9 cellular contexts compared by ENCODE assay signal in genomic region chr14:32934891-32935633, GRCh38. TPM values are rescaled to one million over a fixed set of nuclear protein-coding genes. Genes with fewer than 3 reads are reported as not detected.
DNase-seq lines count a peak whose midpoint lies in the region; ATAC-seq and TF ChIP-seq lines count a peak whose summit lies in the region.
"Had no signal": no experiment of that assay in that cellular context is flagged by ENCODE, and none has a peak within 500 bp of the region (broad histone marks: within the 10 kb centered on the region; RNA-seq: fewer than 3 reads in every experiment).

No MANE protein-coding gene starts in this region.

- no TSS peak for BruUV-seq in mammary epithelial cell (replicated peaks; lab: Mats Ljungman, UMichigan)

- WGBS in mammary epithelial cell (ENCODE audit: low coverage, missing lambda C conversion rate) = 19% methylated on average over 15 of the region's 39 CpGs

- CTCF ChIA-PET in mammary epithelial cell (lab: Charles Lee; ENCODE audit: low non-redundant PET) = no interaction called here

- H3K36me3 ChIP-seq in right atrium auricular region = no peaks in the 10 kb centered on the region
- H3K36me3 ChIP-seq in mammary epithelial cell (ENCODE audit: insufficient read depth, low read length) = no peaks in the 10 kb centered on the region

- H3K27me3 ChIP-seq in right atrium auricular region = peaks cover 0 to 16% of the 10 kb centered on the region in 2 donors
- H3K27me3 ChIP-seq in mammary epithelial cell (ENCODE audit: insufficient read depth, low read length) = peaks cover 43% of the 10 kb centered on the region

- peak overlapping the region; percentile 32 for H2AFZ ChIP-seq in mammary epithelial cell (ENCODE audit: low read depth, low read length)

- peak overlapping the region; percentile 14 to 54 for H3K4me3 ChIP-seq in right atrium auricular region
- H3K4me3 ChIP-seq in mammary epithelial cell (replicated peaks in 1 of 3; ENCODE audit: insufficient read depth in 1 of 3, low read depth in 2 of 3, low read length in 3 of 3) = no peak overlapping the region

- peak overlapping the region; percentile 62 for H3K4me2 ChIP-seq in mammary epithelial cell (ENCODE audit: insufficient read depth, low read depth, low read length)

- no peaks in the 10 kb centered on the region for H3K79me2 ChIP-seq in mammary epithelial cell (ENCODE audit: insufficient read depth, low read length)

- H3K9ac ChIP-seq in mammary epithelial cell (ENCODE audit: insufficient read depth, low read length) = no peak overlapping the region

- intact Hi-C loops in cardiac septum (cut with DNase I) (loop anchor here (10.0 kb wide), 1 partner anchor 230 kb away; no protein-coding TSS in a partner anchor), mammary epithelial cell (cut with micrococcal nuclease) (loop anchor here (10.0 kb wide), 2 partner anchors 230 to 340 kb away; no protein-coding TSS in a partner anchor)

- H3K4me1 ChIP-seq in right atrium auricular region (peaks cover 0 to 35% of the 10 kb centered on the region in 2 donors), mammary epithelial cell (ENCODE audit: insufficient read depth, low read length) (peaks cover 11% of the 10 kb centered on the region)

- no peaks in the 10 kb centered on the region for H4K20me1 ChIP-seq in mammary epithelial cell (ENCODE audit: insufficient read depth, low read length)

- ATAC-seq in GM18868 (IDR thresholded peaks at IDR 0.05; ENCODE audit: unreplicated experiment) = no peak
- ATAC-seq in HG02763 (IDR thresholded peaks at IDR 0.05; ENCODE audit: unreplicated experiment) = no peak
- no peak for ATAC-seq in activated CD4-positive, CD25-positive, alpha-beta regulatory T cell treated with anti-CD3 and anti-CD28 coated beads, Interleukin-2, amount 50 U/mL, for 24 hours

- H3K9me3 ChIP-seq in right atrium auricular region = no peaks in the 10 kb centered on the region
- no peaks in the 10 kb centered on the region for H3K9me3 ChIP-seq in mammary epithelial cell (replicated peaks; ENCODE audit: insufficient read depth, low read length)

- no peak for DNase-seq in right atrium auricular region (ENCODE audit: low spot score)
- no peak for DNase-seq in cardiac septum (ENCODE audit: low spot score)
- DNase-seq in mammary epithelial cell = no peak
- peak; percentile 44 for DNase-seq in midbrain (lab: John Stamatoyannopoulos, UW)
- no peak for DNase-seq in G401 (ENCODE audit: low spot score)
- DNase-seq: stimulated activated CD4-positive, alpha-beta T cell treated with anti-CD3 and anti-CD28 coated beads, Interleukin-2, amount 100 ng/mL, for 48 hours had no signal

- no peak overlapping the region for H3K27ac ChIP-seq in right atrium auricular region
- no peak overlapping the region for H3K27ac ChIP-seq in mammary epithelial cell (ENCODE audit: insufficient read depth, low read depth, low read length)

- TF ChIP-seq CTCF in right atrium auricular region (IDR thresholded peaks at IDR 0.05) = no peak
- no peak for TF ChIP-seq CTCF in mammary epithelial cell (conservative IDR thresholded peaks at IDR 0.05 in 1 of 2, IDR thresholded peaks at IDR 0.05 in 1 of 2; ENCODE audit: extremely low read depth in 1 of 2, insufficient read depth in 1 of 2, low read depth in 1 of 2, low read length in 2 of 2)

- in situ Hi-C loops in mammary epithelial cell (cut with MboI; ENCODE audit: low sequenced_read_pairs in 2 of 2) (no loop called here), G401 (cut with HindIII; ENCODE audit: low sequenced_read_pairs) (no loop called here)

- dilution Hi-C loops in mammary epithelial cell (cut with HindIII; ENCODE audit: low sequenced_read_pairs) = no loop called here

RNA-seq across cellular contexts. Expression of gene NPAS3, which starts 3.6 kb away (rescaled TPM):
- total RNA-seq in right atrium auricular region (1 to 10 TPM in 1 of 2 donors, under 1 TPM in 1; 0.67 to 1.3 TPM), cardiac septum (4.9 TPM), mammary epithelial cell (under 1 TPM in 1 of 2 donors, not detected in 1; 0.33 TPM)
- 0.01 TPM for polyA plus RNA-seq in mammary epithelial cell
- polyA minus RNA-seq in mammary epithelial cell = not detected
- not detected in 2 replicates for total RNA-seq in G401 (2014; rRNA removed; shearing (Covaris generic))

Comparison
In these comparisons a context has a peak if more than half of its experiments do, and no peak if none do; other contexts are left out.
1. H3K4me3 ChIP-seq: peak in right atrium auricular region (2 of 2); none in mammary epithelial cell (0 of 3).